Comparison of ENCODE assay signal across 8 cellular contexts in genomic region chr5:172770374-172770674, GRCh38. TPM values are rescaled to one million over a fixed set of nuclear protein-coding genes. Genes with fewer than 3 reads are reported as not detected.
A peak's percentile ranks its signal among the peaks of the same experiment; 100 is the strongest.
DNase-seq lines count a peak whose midpoint lies in the region; ATAC-seq and TF ChIP-seq lines count a peak whose summit lies in the region.

No MANE protein-coding gene starts in this region.

- no peaks in the 10 kb centered on the region for H3K79me1 ChIP-seq in neuronal stem cell (ENCODE audit: low read depth, low read length)

- H2AFZ ChIP-seq in OCI-LY7 (ENCODE audit: low read length) (peak overlapping the region; percentile 88), neuronal stem cell (ENCODE audit: low read length) (peak overlapping the region; percentile 98)

- intact Hi-C loops in OCI-LY7 (cut with micrococcal nuclease; ENCODE audit: unreplicated experiment), result loop anchor here (2.0 to 5.0 kb wide), 3 partner anchors 140 to 287 kb away; partner anchors contain the start of gene CREBRF

- WGBS in neuronal stem cell (ENCODE audit: extremely low coverage in 2 of 2, insufficient read length in 2 of 2, insufficient replicate concordance in 1 of 2), 2 donors, result no CpG with 5 or more reads among the region's 29 CpGs

- H3K18ac ChIP-seq in neuronal stem cell (ENCODE audit: low read length), result peak overlapping the region; percentile 97

- H2BK12ac ChIP-seq in neuronal stem cell (ENCODE audit: low read length), result no peak overlapping the region

- H2BK15ac ChIP-seq in neuronal stem cell (ENCODE audit: low read length), result no peak overlapping the region

- peak overlapping the region; percentile 99 for H3K23ac ChIP-seq in neuronal stem cell (ENCODE audit: low read depth, low read length, poor library complexity)

- no peak for TF ChIP-seq CTCF in OCI-LY7 (conservative IDR thresholded peaks at IDR 0.05; ENCODE audit: low read length)

- no peaks in the 10 kb centered on the region for H3K79me2 ChIP-seq in OCI-LY7 (ENCODE audit: insufficient read depth, low read depth, low read length)

- POLR2A ChIA-PET in OCI-LY7 (lab: Charles Lee), result interaction anchor here (1.3 to 1.4 kb wide), 2 partner anchors 33 to 37 kb away, joined by 3 to 6 read pairs; no protein-coding TSS in a partner anchor

- H3K4me1 ChIP-seq in OCI-LY7 (ENCODE audit: insufficient read depth, low read length, poor library complexity, severe bottlenecking) (peaks cover 34% of the 10 kb centered on the region), neuronal stem cell (ENCODE audit: control insufficient read depth in 2 of 2, insufficient read depth in 1 of 2, low read depth in 1 of 2, low read length in 2 of 2) (peaks cover 16 to 29% of the 10 kb centered on the region in 2 donors)

- H2AK5ac ChIP-seq in neuronal stem cell (ENCODE audit: low read depth, low read length), result no peak overlapping the region

- H3K36me3 ChIP-seq in OCI-LY7 (ENCODE audit: insufficient read depth, low read length) (peaks cover 10% of the 10 kb centered on the region), neuronal stem cell (replicated peaks in 1 of 2; ENCODE audit: control insufficient read depth in 2 of 2, insufficient read depth in 2 of 2, low read length in 2 of 2) (peaks cover 16 to 31% of the 10 kb centered on the region in 2 donors)

- H3K9me3 ChIP-seq in OCI-LY7 (ENCODE audit: low read length) (no peaks in the 10 kb centered on the region), neuronal stem cell (replicated peaks in 1 of 2; ENCODE audit: control insufficient read depth in 2 of 2, insufficient read depth in 1 of 2, low read depth in 1 of 2, low read length in 2 of 2) (peaks cover 0 to 3% of the 10 kb centered on the region in 2 donors)

- H3K27ac ChIP-seq in OCI-LY7 (ENCODE audit: low read depth, low read length, poor library complexity, severe bottlenecking), result no peak overlapping the region
- no peak overlapping the region for H3K27ac ChIP-seq in neuronal stem cell (replicated peaks; ENCODE audit: low read length)

- H2BK5ac ChIP-seq in neuronal stem cell (ENCODE audit: low read length), result peak overlapping the region; percentile 8

- H3K4me3 ChIP-seq in GM08714 (ENCODE audit: low read length), result peak overlapping the region; percentile 96
- H3K4me3 ChIP-seq in OCI-LY7 (ENCODE audit: low read depth, low read length, poor library complexity, severe bottlenecking), result peak overlapping the region; percentile 82
- peak overlapping the region; percentile 90 to 91 for H3K4me3 ChIP-seq in neuronal stem cell (ENCODE audit: low read length in 2 of 2)

- H3K4ac ChIP-seq in neuronal stem cell (ENCODE audit: low read length), result peak overlapping the region; percentile 17

- no TSS peak for BruUV-seq in OCI-LY7 (replicated peaks; lab: Mats Ljungman, UMichigan)

- no peak for ATAC-seq in HG03196 (IDR thresholded peaks at IDR 0.05; ENCODE audit: unreplicated experiment)
- no peak for ATAC-seq in HG03378 (IDR thresholded peaks at IDR 0.05; ENCODE audit: unreplicated experiment)
- ATAC-seq in left lobe of liver, result no peak

- peak overlapping the region; percentile 94 for H3K9ac ChIP-seq in neuronal stem cell (ENCODE audit: low read depth, low read length, poor library complexity)

- no peak overlapping the region for H4K8ac ChIP-seq in neuronal stem cell (ENCODE audit: low read depth, low read length)

- peak overlapping the region; percentile 91 for H3K4me2 ChIP-seq in OCI-LY7 (ENCODE audit: low read length)
- peak overlapping the region; percentile 90 for H3K4me2 ChIP-seq in neuronal stem cell (ENCODE audit: insufficient read depth, low read length, poor library complexity, severe bottlenecking)

- no peak overlapping the region for H2BK120ac ChIP-seq in neuronal stem cell (ENCODE audit: low read depth, low read length)

- peaks cover 10% of the 10 kb centered on the region; the same call in 1 of the 2 replicates for H4K20me1 ChIP-seq in OCI-LY7 (ENCODE audit: insufficient read depth, low read length)

- DNase-seq in OCI-LY7 (ENCODE audit: low spot score) (no peak), neuronal stem cell (ENCODE audit: low spot score) (no peak), GM19238 (ENCODE audit: insufficient read length, low spot score) (no peak), left lobe of liver (ENCODE audit: low spot score) (no peak)
- peak; percentile 17 for DNase-seq in effector CD4-positive, alpha-beta T cell

- CTCF ChIA-PET in OCI-LY7 (lab: Charles Lee; ENCODE audit: unreplicated experiment), result interaction anchor here (1.2 kb wide), 1 partner anchor 56 kb away, joined by 3 read pairs; no protein-coding TSS in a partner anchor

- H4K91ac ChIP-seq in neuronal stem cell (ENCODE audit: low read depth, low read length, poor library complexity), result no peak overlapping the region

- no peaks in the 10 kb centered on the region for H3K9me2 ChIP-seq in OCI-LY7 (ENCODE audit: insufficient read depth, low read length)

- peak overlapping the region; percentile 99 for H3K14ac ChIP-seq in neuronal stem cell (ENCODE audit: low read length)

- H3K27me3 ChIP-seq in neuronal stem cell (ENCODE audit: control insufficient read depth in 3 of 3, insufficient read depth in 3 of 3, low read depth in 1 of 3, low read length in 3 of 3), result peaks cover 0 to 4% (median 0%) of the 10 kb centered on the region in 3 experiments

RNA-seq across cellular contexts. Expression of gene DUSP1, which starts 0.7 kb away (rescaled TPM):
- total RNA-seq in OCI-LY7 (2014; rRNA removed; shearing (Covaris generic)), result 5.3 and 7.0 TPM in 2 replicates
- total RNA-seq in OCI-LY7 (2022), result 4.5 and 5.3 TPM in 2 replicates
- polyA plus RNA-seq in neuronal stem cell (2013, experiment 1 of 2), result 10.2 TPM
- 10.0 TPM for polyA plus RNA-seq in neuronal stem cell (2013, experiment 2 of 2)
- 145 TPM for total RNA-seq in left lobe of liver

Comparison
In these comparisons a context has a peak if more than half of its experiments do, and no peak if none do; other contexts are left out.
1. RNA of gene DUSP1, which starts 0.7 kb away (total RNA-seq): 145 TPM in left lobe of liver (single experiment); 4.5 to 7.0 TPM in OCI-LY7; every median in the first group is over 10 times any median in the second.
2. Peak in every context shown above with its lines, with median percentiles within 50 percentile points of each other: H3K4me3 ChIP-seq.